13 cellular contexts compared by ENCODE assay signal in genomic region chr5:116013207-116013777, GRCh38. TPM values are rescaled to one million over a fixed set of nuclear protein-coding genes. Genes with fewer than 3 reads are reported as not detected.
"Had no signal": no experiment of that assay in that cellular context is flagged by ENCODE, and none has a peak within 500 bp of the region (broad histone marks: within the 10 kb centered on the region; RNA-seq: fewer than 3 reads in every experiment).

No MANE protein-coding gene starts in this region.

- H3K27ac ChIP-seq: colonic mucosa, tibial nerve, vagina had no signal

- H3K27me3 ChIP-seq: colonic mucosa, tibial nerve, vagina had no signal

- H3K27ac Mint-ChIP-seq: activated CD4-positive, alpha-beta memory T cell treated with anti-CD3 and anti-CD28 coated beads, Interleukin-2, amount 10 ng/mL, durations not matched to agents 7 days and 5 days; activated naive CD8-positive, alpha-beta T cell treated with anti-CD3 and anti-CD28 coated beads, Interleukin-2, amount 10 ng/mL, durations not matched to agents 7 days and 5 days; nephron progenitor cell had no signal

- FAIRE-seq: endothelial cell of umbilical vein had no signal

- H3K36me3 ChIP-seq: colonic mucosa, tibial nerve, vagina had no signal

- H3K9me3 ChIP-seq: colonic mucosa, tibial nerve, vagina had no signal

- H3K4me1 ChIP-seq: colonic mucosa, tibial nerve, vagina had no signal

- H3K4me3 ChIP-seq: colonic mucosa, skin epidermis, tibial nerve, vagina had no signal

- H3K36me3 Mint-ChIP-seq: activated naive CD8-positive, alpha-beta T cell treated with anti-CD3 and anti-CD28 coated beads, Interleukin-2, amount 10 ng/mL, durations not matched to agents 7 days and 5 days had no signal

- H3K4me3 Mint-ChIP-seq: activated CD4-positive, alpha-beta memory T cell treated with anti-CD3 and anti-CD28 coated beads, Interleukin-2, amount 10 ng/mL, durations not matched to agents 7 days and 5 days; activated naive CD8-positive, alpha-beta T cell treated with anti-CD3 and anti-CD28 coated beads, Interleukin-2, amount 10 ng/mL, durations not matched to agents 7 days and 5 days; nephron progenitor cell had no signal

- DNase-seq: activated CD4-positive, alpha-beta memory T cell treated with anti-CD3 and anti-CD28 coated beads, Interleukin-2, amount 10 ng/mL, durations not matched to agents 7 days and 5 days; activated naive CD8-positive, alpha-beta T cell treated with anti-CD3 and anti-CD28 coated beads, Interleukin-2, amount 10 ng/mL, durations not matched to agents 7 days and 5 days; caudate nucleus; colonic mucosa; effector CD4-positive, alpha-beta T cell; hippocampal formation; nephron progenitor cell had no signal

- H3K9me3 Mint-ChIP-seq: activated CD4-positive, alpha-beta memory T cell treated with anti-CD3 and anti-CD28 coated beads, Interleukin-2, amount 10 ng/mL, durations not matched to agents 7 days and 5 days; activated naive CD8-positive, alpha-beta T cell treated with anti-CD3 and anti-CD28 coated beads, Interleukin-2, amount 10 ng/mL, durations not matched to agents 7 days and 5 days; nephron progenitor cell had no signal

- H3K4me1 Mint-ChIP-seq: activated CD4-positive, alpha-beta memory T cell treated with anti-CD3 and anti-CD28 coated beads, Interleukin-2, amount 10 ng/mL, durations not matched to agents 7 days and 5 days; activated naive CD8-positive, alpha-beta T cell treated with anti-CD3 and anti-CD28 coated beads, Interleukin-2, amount 10 ng/mL, durations not matched to agents 7 days and 5 days; nephron progenitor cell had no signal

RNA-seq across cellular contexts. Expression of gene ARL14EPL, which starts 19.0 kb away (rescaled TPM):
- total RNA-seq: activated CD4-positive, alpha-beta memory T cell treated with anti-CD3 and anti-CD28 coated beads, Interleukin-2, amount 10 ng/mL, durations not matched to agents 7 days and 5 days; activated naive CD8-positive, alpha-beta T cell treated with anti-CD3 and anti-CD28 coated beads, Interleukin-2, amount 10 ng/mL, durations not matched to agents 7 days and 5 days; colonic mucosa; mucosa of gallbladder; osteocyte; vagina had no signal

RNA-seq across cellular contexts. Expression of gene LVRN, which starts 51.0 kb away (rescaled TPM):
- total RNA-seq: activated naive CD8-positive, alpha-beta T cell treated with anti-CD3 and anti-CD28 coated beads, Interleukin-2, amount 10 ng/mL, durations not matched to agents 7 days and 5 days had no signal
